30 cellular contexts compared by ENCODE assay signal in the genomic region with DNA sequence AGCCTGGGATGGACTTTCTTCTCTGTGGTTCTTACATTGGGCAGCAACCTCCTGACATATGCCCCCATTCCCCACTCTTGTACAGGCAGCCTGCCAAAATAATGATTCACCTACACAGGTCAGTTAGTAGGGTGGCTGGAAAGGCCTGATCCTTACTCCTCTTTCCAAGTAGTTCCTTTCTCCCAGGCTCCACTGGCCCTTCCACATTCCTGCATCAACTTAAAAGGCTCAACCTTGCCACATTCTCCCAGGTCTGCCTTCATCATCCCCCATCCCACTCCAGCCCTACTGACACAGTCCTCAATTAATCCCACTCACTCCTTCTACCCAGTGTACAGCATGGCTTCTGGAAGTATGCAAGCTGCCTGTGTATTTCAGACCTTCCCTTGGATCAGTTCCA.
"Had no signal": no experiment of that assay in that cellular context is flagged by ENCODE, and none has a peak within 500 bp of the region (broad histone marks: within the 10 kb centered on the region; RNA-seq: fewer than 3 reads in every experiment).

No MANE protein-coding gene starts in this region.

- DNase-seq: activated B cell treated with CpG ODN at 0.5 μM for 24 hours; activated CD4-positive, alpha-beta T cell treated with anti-CD3 and anti-CD28 coated beads for 4 hours; activated CD4-positive, alpha-beta T cell treated with anti-CD3 and anti-CD28 coated beads, Interleukin-2, amount 50 U/mL, for 48 hours; activated CD8-positive, alpha-beta memory T cell treated with anti-CD3 and anti-CD28 coated beads, Interleukin-2, amount 50 U/mL, for 48 hours; activated naive CD4-positive, alpha-beta T cell; activated T-cell treated with anti-CD3 and anti-CD28 coated beads, Interleukin-2, amount 50 U/mL, for 4 hours; adrenal gland; dorsolateral prefrontal cortex; effector memory CD8-positive, alpha-beta T cell; gastrocnemius medialis; heart left ventricle; kidney; lower lobe of right lung; naive B cell; stimulated activated CD4-positive, alpha-beta T cell treated with anti-CD3 and anti-CD28 coated beads, Interleukin-2, amount 100 ng/mL, for 48 hours; stimulated activated CD8-positive, alpha-beta memory T cell treated with anti-CD3 and anti-CD28 coated beads, Interleukin-4, amount 100 ng/mL, for 48 hours; stimulated activated naive B cell treated with anti-CD40 and anti-IgM and Interleukin-4, amounts not matched to agents 10 μg/mL and 1 μg/mL and 100 μg/mL, for 72 hours; T1000; testis had no signal

- H3K36me3 Mint-ChIP-seq: activated naive CD8-positive, alpha-beta T cell; naive B cell; stimulated activated naive B cell treated with anti-CD40 and anti-IgM and Interleukin-4, amounts not matched to agents 10 μg/mL and 1 μg/mL and 100 μg/mL, for 72 hours; type B pancreatic cell had no signal

- H3K27ac Mint-ChIP-seq: activated B cell treated with CpG ODN at 0.5 μM for 24 hours; activated naive CD8-positive, alpha-beta T cell; activated T-helper 2 cell treated with anti-CD3 and anti-CD28 coated beads, Interferon-gamma antibody, Interleukin-2, Interleukin-4, amounts not matched to agents 10 μg/mL and 5 μg/mL and 100 μg/mL, durations not matched to agents 14 hours and 24 hours and 36 hours; effector memory CD8-positive, alpha-beta T cell; naive B cell; stimulated activated naive B cell treated with anti-CD40 and anti-IgM and Interleukin-4, amounts not matched to agents 10 μg/mL and 1 μg/mL and 100 μg/mL, for 72 hours; type B pancreatic cell had no signal

- H3K4me1 Mint-ChIP-seq: activated B cell treated with CpG ODN at 0.5 μM for 24 hours; central memory CD8-positive, alpha-beta T cell; naive B cell; stimulated activated naive B cell treated with anti-CD40 and anti-IgM and Interleukin-4, amounts not matched to agents 10 μg/mL and 1 μg/mL and 100 μg/mL, for 72 hours had no signal

- H3K4me1 ChIP-seq: adrenal gland, breast epithelium, gastrocnemius medialis, heart left ventricle, lower lobe of right lung, prostate gland, testis, vagina had no signal

- H3K4me3 ChIP-seq: adrenal gland, ascending aorta, breast epithelium, dorsolateral prefrontal cortex, esophagus muscularis mucosa, gastrocnemius medialis, heart left ventricle, lower lobe of right lung, prostate gland, testis, vagina had no signal

- H3K27ac ChIP-seq: adrenal gland, ascending aorta, breast epithelium, esophagus muscularis mucosa, gastrocnemius medialis, heart left ventricle, lower lobe of right lung, prostate gland, testis, vagina had no signal

- FAIRE-seq: colon, kidney had no signal

- H3K9me3 ChIP-seq: adrenal gland, ascending aorta, breast epithelium, esophagus muscularis mucosa, gastrocnemius medialis, lower lobe of right lung, prostate gland, testis, vagina had no signal

- H3K9me3 Mint-ChIP-seq: activated B cell treated with CpG ODN at 0.5 μM for 24 hours; activated T-cell treated with anti-CD3 and anti-CD28 coated beads, Interleukin-2, amount 50 U/mL, for 4 hours; activated T-helper 2 cell treated with anti-CD3 and anti-CD28 coated beads, Interferon-gamma antibody, Interleukin-2, Interleukin-4, amounts not matched to agents 10 μg/mL and 5 μg/mL and 100 μg/mL, durations not matched to agents 14 hours and 24 hours and 36 hours; central memory CD8-positive, alpha-beta T cell; type B pancreatic cell had no signal

- H3K4me3 Mint-ChIP-seq: activated B cell treated with CpG ODN at 0.5 μM for 24 hours; activated naive CD8-positive, alpha-beta T cell; activated T-cell treated with anti-CD3 and anti-CD28 coated beads, Interleukin-2, amount 50 U/mL, for 4 hours; central memory CD8-positive, alpha-beta T cell; effector memory CD8-positive, alpha-beta T cell; naive B cell; stimulated activated naive B cell treated with anti-CD40 and anti-IgM and Interleukin-4, amounts not matched to agents 10 μg/mL and 1 μg/mL and 100 μg/mL, for 72 hours; type B pancreatic cell had no signal

- H3K36me3 ChIP-seq: adrenal gland, ascending aorta, breast epithelium, esophagus muscularis mucosa, gastrocnemius medialis, heart left ventricle, lower lobe of right lung, prostate gland, vagina had no signal

- ATAC-seq: activated T-cell treated with anti-CD3 and anti-CD28 coated beads, Interleukin-2, amount 50 U/mL, for 4 hours; effector memory CD8-positive, alpha-beta T cell; gastrocnemius medialis; heart left ventricle; left lobe of liver; lower lobe of right lung; stimulated activated naive B cell treated with anti-CD40 and anti-IgM and Interleukin-4, amounts not matched to agents 10 μg/mL and 1 μg/mL and 100 μg/mL, for 72 hours had no signal

- H3K27me3 Mint-ChIP-seq: activated B cell treated with CpG ODN at 0.5 μM for 24 hours; central memory CD8-positive, alpha-beta T cell; stimulated activated naive B cell treated with anti-CD40 and anti-IgM and Interleukin-4, amounts not matched to agents 10 μg/mL and 1 μg/mL and 100 μg/mL, for 72 hours had no signal

- H3K27me3 ChIP-seq: adrenal gland, ascending aorta, breast epithelium, dorsolateral prefrontal cortex, esophagus muscularis mucosa, gastrocnemius medialis, heart left ventricle, testis, vagina had no signal
